Comparison of ENCODE assay signal across 16 cellular contexts in genomic region chr6:39948156-39948850, GRCh38.
"Had no signal": no experiment of that assay in that cellular context is flagged by ENCODE, and none has a peak within 500 bp of the region (broad histone marks: within the 10 kb centered on the region; RNA-seq: fewer than 3 reads in every experiment).

No MANE protein-coding gene starts in this region.

- H3K4me3 ChIP-seq: heart right ventricle, lower lobe of right lung had no signal

- ATAC-seq: activated CD4-positive, alpha-beta T cell treated with anti-CD3 and anti-CD28 coated beads for 36 hours; esophagus mucosa; heart right ventricle; lower lobe of right lung; natural killer cell treated with Interleukin-12 subunit alpha and Interleukin-12 subunit beta and Interleukin-15 and Interleukin-18, amount 100 ng/mL, for 72 hours; stimulated activated naive B cell treated with anti-CD40 and anti-IgM and Interleukin-4, amounts not matched to agents 10 μg/mL and 1 μg/mL and 100 μg/mL, for 72 hours had no signal

- DNase-seq: activated CD4-positive, alpha-beta T cell treated with anti-CD3 and anti-CD28 coated beads for 36 hours; activated CD4-positive, alpha-beta T cell treated with anti-CD3 and anti-CD28 coated beads, Interleukin-2, amount 50 U/mL, for 48 hours; activated naive CD4-positive, alpha-beta T cell treated with anti-CD3 and anti-CD28 coated beads for 36 hours; activated naive CD8-positive, alpha-beta T cell treated with anti-CD3 and anti-CD28 coated beads, Interleukin-2, amount 50 U/mL, for 24 hours; anterior cingulate cortex; cerebellar nuclear complex; effector CD8-positive, alpha-beta T cell; heart right ventricle; lower lobe of right lung; stimulated activated naive B cell treated with anti-CD40 and anti-IgM and Interleukin-4, amounts not matched to agents 10 μg/mL and 1 μg/mL and 100 μg/mL, for 72 hours had no signal

- H3K36me3 Mint-ChIP-seq: brain; natural killer cell treated with Interleukin-12 subunit alpha and Interleukin-12 subunit beta and Interleukin-15 and Interleukin-18, amount 100 ng/mL, for 72 hours; stimulated activated naive B cell treated with anti-CD40 and anti-IgM and Interleukin-4, amounts not matched to agents 10 μg/mL and 1 μg/mL and 100 μg/mL, for 72 hours had no signal

- H3K27ac Mint-ChIP-seq: activated CD4-positive, alpha-beta T cell treated with anti-CD3 and anti-CD28 coated beads for 36 hours; activated naive CD4-positive, alpha-beta T cell treated with anti-CD3 and anti-CD28 coated beads for 36 hours; activated naive CD8-positive, alpha-beta T cell treated with anti-CD3 and anti-CD28 coated beads, Interleukin-2, amount 50 U/mL, for 24 hours; activated T-helper 2 cell treated with anti-CD3 and anti-CD28 coated beads, Interferon-gamma antibody, Interleukin-2, Interleukin-4, amounts not matched to agents 10 μg/mL and 5 μg/mL and 100 μg/mL, durations not matched to agents 14 hours and 24 hours and 36 hours; brain; natural killer cell treated with Interleukin-12 subunit alpha and Interleukin-12 subunit beta and Interleukin-15 and Interleukin-18, amount 100 ng/mL, for 72 hours; stimulated activated naive B cell treated with anti-CD40 and anti-IgM and Interleukin-4, amounts not matched to agents 10 μg/mL and 1 μg/mL and 100 μg/mL, for 72 hours had no signal

- H3K9me3 ChIP-seq: heart right ventricle, lower lobe of right lung, neutrophil had no signal

- H3K9me3 Mint-ChIP-seq: activated naive CD4-positive, alpha-beta T cell treated with anti-CD3 and anti-CD28 coated beads for 36 hours; activated naive CD8-positive, alpha-beta T cell treated with anti-CD3 and anti-CD28 coated beads, Interleukin-2, amount 50 U/mL, for 24 hours; activated T-helper 2 cell treated with anti-CD3 and anti-CD28 coated beads, Interferon-gamma antibody, Interleukin-2, Interleukin-4, amounts not matched to agents 10 μg/mL and 5 μg/mL and 100 μg/mL, durations not matched to agents 14 hours and 24 hours and 36 hours; brain; natural killer cell treated with Interleukin-12 subunit alpha and Interleukin-12 subunit beta and Interleukin-15 and Interleukin-18, amount 100 ng/mL, for 72 hours; stimulated activated naive B cell treated with anti-CD40 and anti-IgM and Interleukin-4, amounts not matched to agents 10 μg/mL and 1 μg/mL and 100 μg/mL, for 72 hours had no signal

- H3K36me3 ChIP-seq: heart right ventricle, lower lobe of right lung, neutrophil had no signal

- FAIRE-seq: TTC549 had no signal

- H3K27ac ChIP-seq: heart right ventricle, lower lobe of right lung, neutrophil had no signal

- H3K27me3 ChIP-seq: heart right ventricle had no signal
